ENCODE assay signal across 38 cellular contexts in the genomic region with DNA sequence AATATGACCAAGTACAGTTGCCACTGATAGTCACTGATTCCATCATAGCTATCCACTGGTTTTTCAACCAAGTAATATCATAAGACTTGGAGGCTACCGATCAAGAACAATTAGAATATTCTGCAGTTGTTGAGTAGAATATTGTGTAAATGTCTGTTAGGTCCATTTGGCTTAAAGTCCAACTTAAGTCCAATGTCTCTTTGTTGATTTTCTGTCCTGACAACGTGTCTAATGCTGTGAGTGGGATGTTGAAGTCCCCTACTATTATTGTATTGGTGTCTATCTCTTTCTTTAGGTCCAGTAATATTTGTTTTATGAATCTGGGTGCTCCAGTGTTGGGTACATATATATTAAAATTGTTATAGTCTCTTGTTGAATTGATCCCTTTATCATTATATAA. TPM values are rescaled to one million over a fixed set of nuclear protein-coding genes. Genes with fewer than 3 reads are reported as not detected.
"Had no signal": no experiment of that assay in that cellular context is flagged by ENCODE, and none has a peak within 500 bp of the region (broad histone marks: within the 10 kb centered on the region; RNA-seq: fewer than 3 reads in every experiment).

No MANE protein-coding gene starts in this region.

- H3K36me3 ChIP-seq: MG63 had no signal

- H3K27me3 ChIP-seq: MG63 had no signal

- H3K4me3 ChIP-seq: MG63 had no signal

- DNase-seq: Karpas-422, Kasumi-1, MG63, MM.1S, MV-4-11, NCI-H1048, NCI-H1092, NCI-H1092 treated with DMSO at 0.1 percent for 48 hours, NCI-H1105, NCI-H1105 treated with DMSO at 0.1 percent for 48 hours, NCI-H1417, NCI-H1417 treated with DMSO at 0.1 percent for 48 hours, NCI-H1436, NCI-H1436 treated with DMSO at 0.1 percent for 48 hours, NCI-H146, NCI-H1694, NCI-H1694 treated with DMSO at 0.1 percent for 48 hours, NCI-H187, NCI-H187 treated with DMSO at 0.1 percent for 48 hours, NCI-H1930, NCI-H2029, NCI-H2029 treated with DMSO at 0.1 percent for 48 hours, NCI-H2081, NCI-H2081 treated with DMSO at 0.1 percent for 48 hours, NCI-H2107, NCI-H2171, NCI-H2171 treated with DMSO at 0.1 percent for 48 hours, NCI-H2227 treated with DMSO at 0.1 percent for 48 hours, NCI-H226, NCI-H345, NCI-H446, NCI-H446 treated with DMSO at 0.1 percent for 48 hours, NCI-H510A, NCI-H510A treated with DMSO at 0.1 percent for 48 hours had no signal

RNA-seq across cellular contexts. Expression of a gene that starts 42.7 kb away (rescaled TPM):
- total RNA-seq: LHCN-M2, M059J, MCF 10A, NCI-H460 had no signal
